In the genomic region with DNA sequence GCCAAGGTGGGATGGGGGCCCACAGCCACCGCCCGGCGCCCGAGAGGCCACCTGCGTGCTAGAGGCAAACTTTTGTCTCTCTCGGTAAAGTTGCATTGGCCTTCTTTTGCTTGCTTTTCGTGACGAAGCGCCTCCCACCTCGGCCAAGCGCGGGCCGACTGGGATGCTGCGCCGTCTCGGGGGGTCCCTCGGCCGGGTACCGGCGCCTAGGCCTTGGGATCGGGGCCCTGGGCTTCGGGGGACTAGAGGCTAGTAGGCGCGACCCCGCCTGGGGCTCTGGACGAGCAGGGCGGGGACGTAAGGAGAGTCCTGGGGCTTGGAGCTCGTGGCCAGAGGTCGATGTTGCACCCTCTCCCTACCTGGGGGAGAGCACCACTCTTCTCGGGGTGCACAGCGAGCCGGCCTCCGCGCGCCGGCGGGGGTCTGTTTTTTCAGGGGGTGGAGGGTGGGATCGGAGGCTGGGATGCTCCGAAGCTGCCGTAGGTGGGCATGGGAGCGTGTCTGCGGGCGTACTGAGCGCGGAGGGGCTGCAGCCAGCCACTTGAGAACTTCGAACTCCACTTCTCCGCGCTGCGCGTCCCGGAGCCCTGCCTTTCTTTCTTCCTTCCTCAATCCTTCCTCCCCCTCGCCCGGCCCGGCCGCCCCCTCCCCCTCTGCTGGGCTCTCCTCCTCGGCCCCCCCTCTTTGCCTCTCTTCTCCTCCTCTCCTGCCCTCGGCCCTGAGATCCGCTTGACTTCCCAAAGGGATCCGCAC, we compare ENCODE assay signal across 10 cellular contexts. TPM values are rescaled to one million over a fixed set of nuclear protein-coding genes. Genes with fewer than 3 reads are reported as not detected.
DNase-seq lines count a peak whose midpoint lies in the region; ATAC-seq, FAIRE-seq and TF ChIP-seq lines count a peak whose summit lies in the region.
"Had no signal": no experiment of that assay in that cellular context is flagged by ENCODE, and none has a peak within 500 bp of the region (broad histone marks: within the 10 kb centered on the region; RNA-seq: fewer than 3 reads in every experiment).

No MANE protein-coding gene starts in this region.

- 1 to 2% methylated on average over 22 to 30 of the region's 60 CpGs for WGBS in thyroid gland, 2 donors

- no peak for TF ChIP-seq POLR2A in thyroid gland (IDR thresholded peaks at IDR 0.05)

- H3K79me2 ChIP-seq in astrocyte (ENCODE audit: insufficient read depth, low read length) = peaks cover 54% of the 10 kb centered on the region

- no peaks in the 10 kb centered on the region for H3K27me3 ChIP-seq in astrocyte (ENCODE audit: insufficient read depth, low read length)
- no peaks in the 10 kb centered on the region for H3K27me3 ChIP-seq in thyroid gland

- peak overlapping the region; percentile 89 for H3K27ac Mint-ChIP-seq in astrocyte (ENCODE audit: unreplicated experiment)
- H3K27ac Mint-ChIP-seq: CD8-positive, alpha-beta T cell had no signal

- no peak for FAIRE-seq in astrocyte (lab: Jason Lieb, UNC)

- peaks cover 18% of the 10 kb centered on the region for H4K20me1 ChIP-seq in astrocyte (ENCODE audit: insufficient read depth, low read length)

- no peaks in the 10 kb centered on the region for H3K9me3 Mint-ChIP-seq in astrocyte (ENCODE audit: unreplicated experiment)
- H3K9me3 Mint-ChIP-seq: CD8-positive, alpha-beta T cell had no signal

- peak overlapping the region; percentile 92 for H3K4me3 Mint-ChIP-seq in astrocyte (ENCODE audit: unreplicated experiment)
- H3K4me3 Mint-ChIP-seq: CD8-positive, alpha-beta T cell had no signal

- H2AFZ ChIP-seq in astrocyte (ENCODE audit: low read depth, low read length) = peak overlapping the region; percentile 62

- no peaks in the 10 kb centered on the region for H3K9me3 ChIP-seq in astrocyte (ENCODE audit: insufficient read depth, low read depth, low read length)
- H3K9me3 ChIP-seq in thyroid gland = no peaks in the 10 kb centered on the region

- TF ChIP-seq CTCF in astrocyte (IDR thresholded peaks at IDR 0.05; ENCODE audit: insufficient read depth, low read depth, low read length) = no peak
- no peak for TF ChIP-seq CTCF in thyroid gland (IDR thresholded peaks at IDR 0.05)

- H3K27ac ChIP-seq in astrocyte (ENCODE audit: low read depth, low read length) = peak overlapping the region; percentile 90
- H3K27ac ChIP-seq in thyroid gland = peak overlapping the region; percentile 40 to 65 (median 56)

- H3K36me3 Mint-ChIP-seq in astrocyte (ENCODE audit: low read depth, unreplicated experiment) = peaks cover 18% of the 10 kb centered on the region
- H3K36me3 Mint-ChIP-seq: CD8-positive, alpha-beta T cell had no signal

- H3K9ac ChIP-seq in astrocyte (ENCODE audit: low read length) = peak overlapping the region; percentile 90

- H3K36me3 ChIP-seq in astrocyte (ENCODE audit: insufficient read depth, low read length) (no peaks in the 10 kb centered on the region), thyroid gland (no peaks in the 10 kb centered on the region)

- peaks cover 32% of the 10 kb centered on the region for H3K4me1 Mint-ChIP-seq in astrocyte (ENCODE audit: low read depth, unreplicated experiment)

- peak overlapping the region; percentile 92 for H3K4me2 ChIP-seq in astrocyte (ENCODE audit: low read length)

- DNase-seq in NCI-H345 (lab: John Stamatoyannopoulos, UW) (peak; percentile 11), NCI-H345 treated with DMSO at 0.1 percent for 48 hours (lab: John Stamatoyannopoulos, UW; ENCODE audit: unreplicated experiment) (no peak), astrocyte (ENCODE audit: low read depth) (no peak), left lobe of liver (ENCODE audit: low spot score) (peak; percentile 40), thyroid gland (peak in 1 of 2 donors; percentile 11), glomerular visceral epithelial cell (ENCODE audit: extremely low spot score) (no peak), NCI-H1436 (lab: John Stamatoyannopoulos, UW) (no peak), SHP77 treated with DMSO at 0.1 percent for 48 hours (lab: John Stamatoyannopoulos, UW) (no peak)

- H3K4me1 ChIP-seq in astrocyte (ENCODE audit: insufficient read depth, low read length) (peaks cover 37% of the 10 kb centered on the region), thyroid gland (peaks cover 20 to 31% of the 10 kb centered on the region in 2 donors)

- intact Hi-C loops in thyroid gland (cut with DNase I) = no loop called here

- ATAC-seq in left lobe of liver = peak; percentile 8
- ATAC-seq: CD8-positive, alpha-beta T cell had no signal

- no peaks in the 10 kb centered on the region for H3K27me3 Mint-ChIP-seq in astrocyte (ENCODE audit: low read depth, unreplicated experiment)

- H3K4me3 ChIP-seq in astrocyte (ENCODE audit: insufficient read depth, low read depth, low read length) (peak overlapping the region; percentile 76), thyroid gland (replicated peaks in 1 of 3) (peak overlapping the region in 2 of 3 donors; percentile 20 to 27)

RNA-seq across cellular contexts. Expression of a gene that starts 0.7 kb away (rescaled TPM):
- total RNA-seq in astrocyte (42.9 and 44.5 TPM in 2 replicates), left lobe of liver (0.30 TPM), thyroid gland (1 to 10 TPM; 1.1 to 1.4 (median 1.3) TPM)
- total RNA-seq: CD8-positive, alpha-beta T cell; pulmonary artery endothelial cell had no signal

Comparison
In these comparisons a context has a peak if more than half of its experiments do, and no peak if none do; other contexts are left out.
1. DNase-seq: peak in NCI-H345 (single experiment) and left lobe of liver (single experiment); none in NCI-H345 treated with DMSO at 0.1 percent for 48 hours (single experiment), astrocyte (single experiment), glomerular visceral epithelial cell (single experiment), NCI-H1436 (single experiment) and SHP77 treated with DMSO at 0.1 percent for 48 hours (single experiment).
2. RNA of a gene that starts 0.7 kb away (total RNA-seq): 42.9 to 44.5 TPM in astrocyte; 1.1 to 1.4 TPM in thyroid gland and 0.30 TPM in left lobe of liver (single experiment); every median in the first group is over 10 times any median in the second.